12 cellular contexts compared by ENCODE assay signal in genomic region chr21:39613029-39613934, GRCh38. TPM values are rescaled to one million over a fixed set of nuclear protein-coding genes. Genes with fewer than 3 reads are reported as not detected.
A peak's percentile ranks its signal among the peaks of the same experiment; 100 is the strongest.
DNase-seq lines count a peak whose midpoint lies in the region; ATAC-seq, FAIRE-seq and TF ChIP-seq lines count a peak whose summit lies in the region.
"Had no signal": no experiment of that assay in that cellular context is flagged by ENCODE, and none has a peak within 500 bp of the region (broad histone marks: within the 10 kb centered on the region; RNA-seq: fewer than 3 reads in every experiment).

No MANE protein-coding gene starts in this region.

- H3K4me1 ChIP-seq in endodermal cell (ENCODE audit: control insufficient read depth, insufficient read depth, low read length): peaks cover 18% of the 10 kb centered on the region
- peaks cover 21% of the 10 kb centered on the region for H3K4me1 ChIP-seq in neuron (ENCODE audit: insufficient read depth, low read length)

- H3K36me3 Mint-ChIP-seq in endodermal cell (ENCODE audit: low read depth): peaks cover 17% of the 10 kb centered on the region

- 0 to 6% methylated on average over 5 to 47 of the region's 48 CpGs for WGBS in endodermal cell (ENCODE audit: insufficient coverage in 1 of 2, insufficient read length in 1 of 2), 2 experiments

- FAIRE-seq in HTR-8/SVneo (lab: Jason Lieb, UNC): no peak
- FAIRE-seq: GM12891, keratinocyte had no signal

- no peak for DNase-seq in AG04450 (ENCODE audit: low read depth, low spot score)
- peak; percentile 28 to 78 for DNase-seq in NCI-H526 (lab: John Stamatoyannopoulos, UW)
- DNase-seq in endodermal cell: peak; percentile 53
- DNase-seq in H4 (ENCODE audit: low spot score): no peak
- no peak for DNase-seq in COR-L47 (lab: John Stamatoyannopoulos, UW)
- DNase-seq in HTR-8/SVneo (ENCODE audit: insufficient read length, low spot score): no peak
- DNase-seq: stimulated activated CD4-positive, alpha-beta T cell treated with anti-CD3 and anti-CD28 coated beads, Interleukin-4, amount 100 ng/mL, for 1 hour had no signal

- no peak for ATAC-seq in HG03280 (IDR thresholded peaks at IDR 0.05; ENCODE audit: unreplicated experiment)

- H3K27me3 Mint-ChIP-seq in endodermal cell (ENCODE audit: insufficient read depth): peaks cover 5% of the 10 kb centered on the region

- peak overlapping the region; percentile 42 for H3K4me3 ChIP-seq in AG04450 (ENCODE audit: low read depth, low read length)
- peak overlapping the region; percentile 86 for H3K4me3 ChIP-seq in endodermal cell (ENCODE audit: low read length)
- peak overlapping the region; percentile 88 for H3K4me3 ChIP-seq in neuron (ENCODE audit: low read length)

- TF ChIP-seq CTCF in AG04450 (IDR thresholded peaks at IDR 0.05; ENCODE audit: low read depth, low read length): no peak
- no peak for TF ChIP-seq CTCF in endodermal cell (conservative IDR thresholded peaks at IDR 0.05)

- H3K9me3 ChIP-seq in AG04450 (ENCODE audit: control insufficient read depth, insufficient read depth, low read length): no peaks in the 10 kb centered on the region
- H3K9me3 ChIP-seq in endodermal cell (ENCODE audit: control insufficient read depth, low read length): no peaks in the 10 kb centered on the region
- H3K9me3 ChIP-seq in neuron (ENCODE audit: low read length): no peaks in the 10 kb centered on the region

- peaks cover 48% of the 10 kb centered on the region for H3K4me1 Mint-ChIP-seq in endodermal cell

- H3K27me3 ChIP-seq in AG04450 (ENCODE audit: control insufficient read depth, insufficient read depth, low read length) (peaks cover 36% of the 10 kb centered on the region), endodermal cell (ENCODE audit: control insufficient read depth, insufficient read depth, low read length, poor library complexity, severe bottlenecking) (no peaks in the 10 kb centered on the region), neuron (ENCODE audit: insufficient read depth, low read length) (no peaks in the 10 kb centered on the region)

- peak overlapping the region; percentile 82 for H3K4me3 Mint-ChIP-seq in endodermal cell

- POLR2A ChIA-PET in AG04450 (lab: Yijun Ruan, JAX): no interaction called here

- no peak overlapping the region for H3K9ac ChIP-seq in endodermal cell (ENCODE audit: extremely low read depth, low read length, poor library complexity, severe bottlenecking)

- CTCF ChIA-PET in AG04450 (lab: Charles Lee): no interaction called here

- H3K36me3 ChIP-seq in endodermal cell (ENCODE audit: control insufficient read depth, insufficient read depth, low read length) (no peaks in the 10 kb centered on the region), neuron (ENCODE audit: insufficient read depth, low read length) (no peaks in the 10 kb centered on the region)

- no peak overlapping the region for H3K27ac ChIP-seq in AG04450 (ENCODE audit: low read depth, low read length)
- H3K27ac ChIP-seq in endodermal cell (ENCODE audit: low read depth, low read length): no peak overlapping the region
- H3K27ac ChIP-seq: C4-2B had no signal

- peaks cover 7% of the 10 kb centered on the region for H3K9me3 Mint-ChIP-seq in endodermal cell

- H2AFZ ChIP-seq in neuron (ENCODE audit: low read depth, low read length): peak overlapping the region; percentile 49

- H3K27ac Mint-ChIP-seq in endodermal cell: peak overlapping the region; percentile 75

RNA-seq across cellular contexts. Expression of gene B3GALT5, which starts 0.5 kb away (rescaled TPM):
- polyA plus RNA-seq in AG04450 (2011; rRNA removed): 0.05 TPM in 2 replicates
- 0.18 and 0.22 TPM in 2 replicates for polyA minus RNA-seq in AG04450 (2011; rRNA and poly(A)+ RNA removed)
- total RNA-seq in endodermal cell: 1 to 10 TPM; 2.5 to 6.1 TPM
- 1.2 TPM for polyA plus RNA-seq in endodermal cell (2013, experiment 1 of 2)
- 1.0 TPM for polyA plus RNA-seq in endodermal cell (2013, experiment 2 of 2)
- 0.33 TPM in 2 replicates for total RNA-seq in H4 (2014; rRNA removed; shearing (Covaris generic))
- polyA plus RNA-seq: keratinocyte had no signal

Comparison
In these comparisons a context has a peak if more than half of its experiments do, and no peak if none do; other contexts are left out.
1. DNase-seq: peak in NCI-H526 (2 of 2) and endodermal cell (single experiment); none in AG04450 (single experiment), H4 (single experiment), COR-L47 (single experiment) and HTR-8/SVneo (single experiment).
2. Peak in every context shown above with its lines, with median percentiles within 50 percentile points of each other: H3K4me3 ChIP-seq.